15 cellular contexts compared by ENCODE assay signal in the genomic region with DNA sequence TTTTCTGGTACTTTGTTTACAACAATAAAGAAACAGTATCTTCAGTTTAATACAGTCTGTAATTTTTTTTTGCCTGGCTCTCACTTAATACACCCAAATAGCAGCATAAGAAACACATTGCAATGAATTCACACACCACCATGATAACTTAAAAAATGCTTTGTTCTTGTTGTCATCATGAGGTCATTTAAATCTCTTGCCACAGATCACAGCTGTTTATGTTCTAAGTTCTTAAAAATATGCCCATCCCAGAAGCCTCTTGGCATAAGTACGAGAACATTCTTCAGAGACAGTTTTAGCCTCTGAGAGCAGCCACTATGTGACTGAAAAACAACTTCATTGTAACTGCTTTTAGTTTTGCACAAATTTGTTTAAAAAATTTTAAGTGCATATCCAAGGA. TPM values are rescaled to one million over a fixed set of nuclear protein-coding genes. Genes with fewer than 3 reads are reported as not detected.
DNase-seq lines count a peak whose midpoint lies in the region; ATAC-seq and TF ChIP-seq lines count a peak whose summit lies in the region.
"Had no signal": no experiment of that assay in that cellular context is flagged by ENCODE, and none has a peak within 500 bp of the region (broad histone marks: within the 10 kb centered on the region; RNA-seq: fewer than 3 reads in every experiment).

No MANE protein-coding gene starts in this region.

- CTCF ChIA-PET in AG04450 (lab: Charles Lee): interaction anchor here (0.6 to 3.2 kb wide), 3 partner anchors 35 to 615 kb away, joined by 3 to 10 read pairs (median 5); no protein-coding TSS in a partner anchor

- no peak for ATAC-seq in stimulated activated naive B cell treated with anti-CD40 and anti-IgM and Interleukin-4, amounts not matched to agents 10 μg/mL and 1 μg/mL and 100 μg/mL, for 72 hours (replicated peaks)
- no peak for ATAC-seq in HG02885 (IDR thresholded peaks at IDR 0.05; ENCODE audit: poor library complexity, unreplicated experiment)
- ATAC-seq: activated CD4-positive, CD25-positive, alpha-beta regulatory T cell treated with anti-CD3 and anti-CD28 coated beads, Interleukin-2, amount 50 U/mL, for 24 hours had no signal

- H3K27ac ChIP-seq in AG04450 (ENCODE audit: low read depth, low read length) (no peak overlapping the region), thyroid gland (peak overlapping the region in 1 of 3 donors; percentile 33)
- H3K27ac ChIP-seq: epithelial cell of prostate had no signal

- WGBS in thyroid gland, 2 donors: 75 to 81% methylated on average over 1 of the region's 1 CpG

- TF ChIP-seq POLR2A in thyroid gland (IDR thresholded peaks at IDR 0.05): no peak

- no peaks in the 10 kb centered on the region for H3K9me3 ChIP-seq in AG04450 (ENCODE audit: control insufficient read depth, insufficient read depth, low read length)
- H3K9me3 ChIP-seq in thyroid gland: no peaks in the 10 kb centered on the region
- H3K9me3 ChIP-seq: upper lobe of left lung had no signal

- H3K27me3 ChIP-seq in AG04450 (ENCODE audit: control insufficient read depth, insufficient read depth, low read length) (no peaks in the 10 kb centered on the region), thyroid gland (no peaks in the 10 kb centered on the region)
- H3K27me3 ChIP-seq: upper lobe of left lung had no signal

- no peak overlapping the region for H3K27ac Mint-ChIP-seq in stimulated activated naive B cell treated with anti-CD40 and anti-IgM and Interleukin-4, amounts not matched to agents 10 μg/mL and 1 μg/mL and 100 μg/mL, for 72 hours

- H3K36me3 ChIP-seq in thyroid gland: peaks cover 8 to 13% of the 10 kb centered on the region in 2 donors

- no peaks in the 10 kb centered on the region for H3K27me3 Mint-ChIP-seq in stimulated activated naive B cell treated with anti-CD40 and anti-IgM and Interleukin-4, amounts not matched to agents 10 μg/mL and 1 μg/mL and 100 μg/mL, for 72 hours
- H3K27me3 Mint-ChIP-seq: naive B cell had no signal

- H3K4me3 ChIP-seq in AG04450 (ENCODE audit: low read depth, low read length) (no peak overlapping the region), foreskin fibroblast (ENCODE audit: low read depth in 1 of 2, low read length in 2 of 2) (no peak overlapping the region), thyroid gland (replicated peaks in 1 of 3) (no peak overlapping the region)
- H3K4me3 ChIP-seq: skin epidermis, upper lobe of left lung had no signal

- no peaks in the 10 kb centered on the region for H3K4me1 ChIP-seq in thyroid gland
- H3K4me1 ChIP-seq: upper lobe of left lung had no signal

- peaks cover 12 to 17% of the 10 kb centered on the region in 2 donors for H3K9me3 Mint-ChIP-seq in stimulated activated naive B cell treated with anti-CD40 and anti-IgM and Interleukin-4, amounts not matched to agents 10 μg/mL and 1 μg/mL and 100 μg/mL, for 72 hours

- POLR2A ChIA-PET in AG04450 (lab: Yijun Ruan, JAX): no interaction called here

- TF ChIP-seq CTCF in AG04450 (IDR thresholded peaks at IDR 0.05; ENCODE audit: low read depth, low read length) (no peak), foreskin fibroblast (IDR thresholded peaks at IDR 0.05; ENCODE audit: low read depth, low read length) (no peak), thyroid gland (IDR thresholded peaks at IDR 0.05) (no peak)

- H3K4me3 Mint-ChIP-seq in stimulated activated naive B cell treated with anti-CD40 and anti-IgM and Interleukin-4, amounts not matched to agents 10 μg/mL and 1 μg/mL and 100 μg/mL, for 72 hours: no peak overlapping the region
- H3K4me3 Mint-ChIP-seq: naive B cell had no signal

- H3K36me3 Mint-ChIP-seq in stimulated activated naive B cell treated with anti-CD40 and anti-IgM and Interleukin-4, amounts not matched to agents 10 μg/mL and 1 μg/mL and 100 μg/mL, for 72 hours: peaks cover 51 to 74% of the 10 kb centered on the region in 2 donors

- DNase-seq in AG04450 (ENCODE audit: low read depth, low spot score): peak; percentile 32
- DNase-seq in amniotic epithelial cell (ENCODE audit: low read depth): peak; percentile 88
- DNase-seq in foreskin fibroblast: peak; percentile 56 to 78
- DNase-seq in pons (ENCODE audit: low spot score): peak; percentile 2
- no peak for DNase-seq in stimulated activated naive B cell treated with anti-CD40 and anti-IgM and Interleukin-4, amounts not matched to agents 10 μg/mL and 1 μg/mL and 100 μg/mL, for 72 hours
- DNase-seq in thyroid gland: no peak
- no peak for DNase-seq in NCI-H2081 (lab: John Stamatoyannopoulos, UW)
- DNase-seq: activated T-cell treated with anti-CD3 and anti-CD28 coated beads, Interleukin-2, amount 50 U/mL, for 1 hour; naive B cell; NCI-H345; upper lobe of left lung had no signal

- intact Hi-C loops in thyroid gland (cut with DNase I): no loop called here

- H3K4me1 Mint-ChIP-seq in stimulated activated naive B cell treated with anti-CD40 and anti-IgM and Interleukin-4, amounts not matched to agents 10 μg/mL and 1 μg/mL and 100 μg/mL, for 72 hours: peaks cover 3 to 9% of the 10 kb centered on the region in 2 donors
- H3K4me1 Mint-ChIP-seq: naive B cell had no signal

RNA-seq across cellular contexts. Expression of a gene that starts 47.9 kb away (rescaled TPM):
- polyA plus RNA-seq in AG04450 (2011; rRNA removed): 3.8 and 6.2 TPM in 2 replicates
- polyA minus RNA-seq in AG04450 (2011; rRNA and poly(A)+ RNA removed): 1.8 and 3.6 TPM in 2 replicates
- total RNA-seq in thyroid gland: 10 to 100 TPM; 10.0 to 11.9 (median 10.8) TPM

RNA-seq across cellular contexts. Expression of a gene that starts 48.0 kb away (rescaled TPM):
- 18.4 and 24.1 TPM in 2 replicates for polyA plus RNA-seq in AG04450 (2011; rRNA removed)
- polyA minus RNA-seq in AG04450 (2011; rRNA and poly(A)+ RNA removed): 7.4 and 11.6 TPM in 2 replicates
- total RNA-seq in thyroid gland: 10 to 100 TPM; 11.9 to 15.7 (median 14.7) TPM

Comparison
In these comparisons a context has a peak if more than half of its experiments do, and no peak if none do; other contexts are left out.
1. DNase-seq: peak in AG04450 (single experiment), amniotic epithelial cell (single experiment), foreskin fibroblast (2 of 2) and pons (single experiment); none in stimulated activated naive B cell treated with anti-CD40 and anti-IgM and Interleukin-4, amounts not matched to agents 10 μg/mL and 1 μg/mL and 100 μg/mL, for 72 hours (single experiment), thyroid gland (0 of 2) and NCI-H2081 (0 of 2).